ENCODE assay signal across 8 cellular contexts in genomic region chr7:7920481-7920880, GRCh38. TPM values are rescaled to one million over a fixed set of nuclear protein-coding genes. Genes with fewer than 3 reads are reported as not detected.
A peak's percentile ranks its signal among the peaks of the same experiment; 100 is the strongest.
DNase-seq lines count a peak whose midpoint lies in the region; ATAC-seq and TF ChIP-seq lines count a peak whose summit lies in the region.

No MANE protein-coding gene starts in this region.

- TF ChIP-seq CTCF in A673 (conservative IDR thresholded peaks at IDR 0.05; ENCODE audit: low read depth, low read length) (no peak), RWPE1 (conservative IDR thresholded peaks at IDR 0.05; ENCODE audit: low read depth) (no peak)

- H3K27ac ChIP-seq in iPS-18a (ENCODE audit: low read length) (no peak overlapping the region), A673 (ENCODE audit: low read depth, low read length, poor library complexity, severe bottlenecking) (no peak overlapping the region), aorta (ENCODE audit: low read depth in 1 of 2, low read length in 2 of 2) (no peak overlapping the region), RWPE1 (no peak overlapping the region)

- intact Hi-C loops in A673 (cut with micrococcal nuclease; ENCODE audit: unreplicated experiment) (no loop called here), aorta (cut with DNase I) (no loop called here)

- no TSS peak for BruUV-seq in A673 (replicated peaks; lab: Mats Ljungman, UMichigan)

- H3K9ac ChIP-seq in iPS-18a (ENCODE audit: low read length) = no peak overlapping the region

- H3K4me3 ChIP-seq in iPS-18a (ENCODE audit: low read length) (peak overlapping the region; percentile 19), A673 (ENCODE audit: low read depth, low read length, poor library complexity, severe bottlenecking) (no peak overlapping the region), aorta (ENCODE audit: low read length in 2 of 2) (no peak overlapping the region)

- H3K27me3 ChIP-seq in iPS-18a (ENCODE audit: control insufficient read depth, insufficient read depth, low read length) (no peaks in the 10 kb centered on the region), A673 (replicated peaks; ENCODE audit: insufficient read depth, low read depth, low read length, poor library complexity) (no peaks in the 10 kb centered on the region), aorta (ENCODE audit: control insufficient read depth in 1 of 2, insufficient read depth in 2 of 2, low read length in 1 of 2) (no peaks in the 10 kb centered on the region)

- H3K36me3 ChIP-seq in iPS-18a (ENCODE audit: control insufficient read depth, low read depth, low read length) (no peaks in the 10 kb centered on the region), A673 (ENCODE audit: insufficient read depth, low read length, poor library complexity, severe bottlenecking) (no peaks in the 10 kb centered on the region), aorta (ENCODE audit: control insufficient read depth in 1 of 2, insufficient read depth in 2 of 2, low read length in 1 of 2) (no peaks in the 10 kb centered on the region)

- H3K4me1 ChIP-seq in iPS-18a (ENCODE audit: control insufficient read depth, low read depth, low read length) = peaks cover 53% of the 10 kb centered on the region
- no peaks in the 10 kb centered on the region for H3K4me1 ChIP-seq in A673 (ENCODE audit: insufficient read depth, low read length, poor library complexity, severe bottlenecking)
- no peaks in the 10 kb centered on the region for H3K4me1 ChIP-seq in aorta (ENCODE audit: control insufficient read depth in 1 of 2, insufficient read depth in 2 of 2, low read length in 2 of 2)

- WGBS in aorta, 2 donors = 88 to 95% methylated on average over 3 of the region's 3 CpGs

- DNase-seq in dermis blood vessel endothelial cell (no peak), A673 (ENCODE audit: low spot score) (no peak), aorta (no peak), RWPE1 (ENCODE audit: low spot score) (no peak)

- POLR2A ChIA-PET in A673 (lab: Charles Lee; ENCODE audit: low non-redundant PET) (no interaction called here), RWPE1 (lab: Yijun Ruan, JAX; ENCODE audit: low non-redundant PET) (no interaction called here)

- H3K9me3 ChIP-seq in iPS-18a (ENCODE audit: control insufficient read depth, low read depth, low read length) (no peaks in the 10 kb centered on the region), A673 (ENCODE audit: low read depth, low read length, poor library complexity, severe bottlenecking) (no peaks in the 10 kb centered on the region), aorta (ENCODE audit: control insufficient read depth, low read length) (no peaks in the 10 kb centered on the region)

- ATAC-seq in GM18517 (IDR thresholded peaks at IDR 0.05; ENCODE audit: unreplicated experiment) (peak; percentile 94), GM21526 (IDR thresholded peaks at IDR 0.05; ENCODE audit: low FRiP score, unreplicated experiment) (peak; percentile 91), HG03571 (IDR thresholded peaks at IDR 0.05; ENCODE audit: unreplicated experiment) (peak; percentile 91), aorta (ENCODE audit: low FRiP score) (no peak)

- CTCF ChIA-PET in A673 (lab: Charles Lee) = no interaction called here
- CTCF ChIA-PET in RWPE1 (lab: Yijun Ruan, JAX) = interaction anchor here (0.7 kb wide), 1 partner anchor 1731 kb away, joined by 3 read pairs; no protein-coding TSS in a partner anchor

RNA-seq across cellular contexts. Expression of gene GLCCI1, which starts 48.1 kb away (rescaled TPM):
- total RNA-seq in dermis blood vessel endothelial cell (0.85 and 2.1 TPM in 2 replicates), A673 (2021) (6.9 and 9.9 TPM in 2 replicates), aorta (10 to 100 TPM in 1 of 2 donors, 1 to 10 TPM in 1; 8.4 to 12.0 TPM)
- polyA plus RNA-seq in aorta = 1 to 10 TPM; 2.1 to 7.5 TPM
